ENCODE assay signal across 25 cellular contexts in genomic region chr12:3921142-3921520, GRCh38. TPM values are rescaled to one million over a fixed set of nuclear protein-coding genes. Genes with fewer than 3 reads are reported as not detected.
DNase-seq lines count a peak whose midpoint lies in the region; ATAC-seq, FAIRE-seq and TF ChIP-seq lines count a peak whose summit lies in the region.
"Had no signal": no experiment of that assay in that cellular context is flagged by ENCODE, and none has a peak within 500 bp of the region (broad histone marks: within the 10 kb centered on the region; RNA-seq: fewer than 3 reads in every experiment).

No MANE protein-coding gene starts in this region.

- no peak overlapping the region for H2BK12ac ChIP-seq in neuronal stem cell (ENCODE audit: low read length)
- H2BK12ac ChIP-seq in mesenchymal stem cell (ENCODE audit: low read length in 2 of 2): no peak overlapping the region

- peak overlapping the region in 1 of 3 experiments; percentile 31; a peak in 1 of 6 replicates for H3K4me3 ChIP-seq in HepG2 (replicated peaks in 1 of 3; ENCODE audit: insufficient read depth in 1 of 3, low read depth in 2 of 3, low read length in 3 of 3)
- H3K4me3 ChIP-seq in right lobe of liver: no peak overlapping the region
- no peak overlapping the region for H3K4me3 ChIP-seq in mesendoderm (ENCODE audit: low read length)
- H3K4me3 ChIP-seq in neuronal stem cell (ENCODE audit: low read length in 2 of 2): peak overlapping the region in 1 of 2 donors; percentile 22
- no peak overlapping the region for H3K4me3 ChIP-seq in mesenchymal stem cell (ENCODE audit: insufficient read depth in 1 of 2, low read depth in 1 of 2, low read length in 2 of 2)
- H3K4me3 ChIP-seq: BLaER1, GM12878, HAP-1 had no signal

- peak overlapping the region; percentile 50 for H3K4me2 ChIP-seq in HepG2 (ENCODE audit: low read depth, low read length)
- H3K4me2 ChIP-seq in mesendoderm (ENCODE audit: low read length): no peak overlapping the region
- no peak overlapping the region for H3K4me2 ChIP-seq in neuronal stem cell (ENCODE audit: insufficient read depth, low read length, poor library complexity, severe bottlenecking)
- H3K4me2 ChIP-seq in mesenchymal stem cell (ENCODE audit: low read length, poor library complexity, severe bottlenecking): no peak overlapping the region
- H3K4me2 ChIP-seq: BLaER1 had no signal

- TF ChIP-seq CTCF in HepG2 (CRISPR knock-in tag; IDR thresholded peaks at IDR 0.05) (no peak), right lobe of liver (IDR thresholded peaks at IDR 0.05) (no peak)

- H2BK5ac ChIP-seq in mesendoderm (ENCODE audit: low read length) (no peak overlapping the region), neuronal stem cell (ENCODE audit: low read length) (no peak overlapping the region), mesenchymal stem cell (ENCODE audit: low read depth, low read length, poor library complexity, severe bottlenecking) (no peak overlapping the region)

- peaks cover 1 to 40% of the 10 kb centered on the region in 2 experiments for H3K27me3 ChIP-seq in HepG2 (ENCODE audit: control insufficient read depth in 1 of 2, insufficient read depth in 2 of 2, low read length in 2 of 2)
- H3K27me3 ChIP-seq in right lobe of liver: peaks cover 0 to 9% of the 10 kb centered on the region in 2 donors
- no peaks in the 10 kb centered on the region for H3K27me3 ChIP-seq in mesendoderm (ENCODE audit: insufficient read depth, low read length, poor library complexity)
- H3K27me3 ChIP-seq in neuronal stem cell (ENCODE audit: control insufficient read depth in 3 of 3, insufficient read depth in 3 of 3, low read depth in 1 of 3, low read length in 3 of 3): peaks cover 0 to 3% (median 0%) of the 10 kb centered on the region in 3 experiments
- H3K27me3 ChIP-seq in mesenchymal stem cell (ENCODE audit: control insufficient read depth in 1 of 2, insufficient read depth in 1 of 2, low read length in 2 of 2): peaks cover 7 to 67% of the 10 kb centered on the region in 2 experiments
- H3K27me3 ChIP-seq: BLaER1 had no signal

- H2AFZ ChIP-seq in HepG2 (ENCODE audit: low read length) (no peak overlapping the region), neuronal stem cell (ENCODE audit: low read length) (peak overlapping the region; percentile 7), mesenchymal stem cell (ENCODE audit: low read depth, low read length) (no peak overlapping the region)

- H3K9ac ChIP-seq in HepG2 (ENCODE audit: insufficient read depth, low read depth, low read length) (no peak overlapping the region), mesendoderm (ENCODE audit: low read length) (no peak overlapping the region), neuronal stem cell (ENCODE audit: low read depth, low read length, poor library complexity) (no peak overlapping the region), mesenchymal stem cell (ENCODE audit: low read length) (no peak overlapping the region)
- H3K9ac ChIP-seq: BLaER1 had no signal

- FAIRE-seq in HepG2 (lab: Jason Lieb, UNC): no peak
- FAIRE-seq: A204.1, D721Med, GM12878, H54 had no signal

- H3K4me1 ChIP-seq in HepG2 (ENCODE audit: insufficient read depth, low read length): peaks cover 34% of the 10 kb centered on the region
- H3K4me1 ChIP-seq in right lobe of liver: no peaks in the 10 kb centered on the region
- H3K4me1 ChIP-seq in mesendoderm (ENCODE audit: control insufficient read depth, low read depth, low read length): peaks cover 8% of the 10 kb centered on the region
- peaks cover 3 to 38% of the 10 kb centered on the region in 2 donors for H3K4me1 ChIP-seq in neuronal stem cell (ENCODE audit: control insufficient read depth in 2 of 2, insufficient read depth in 1 of 2, low read depth in 1 of 2, low read length in 2 of 2)
- no peaks in the 10 kb centered on the region for H3K4me1 ChIP-seq in mesenchymal stem cell (ENCODE audit: control insufficient read depth, insufficient read depth, low read depth, low read length)
- H3K4me1 ChIP-seq: BLaER1, HAP-1 had no signal

- H4K5ac ChIP-seq in mesendoderm (ENCODE audit: low read length): no peak overlapping the region

- no TSS peak for BruUV-seq in HepG2 (replicated peaks; lab: Mats Ljungman, UMichigan)

- TF ChIP-seq RAD21 in HepG2 (CRISPR knock-in tag; IDR thresholded peaks at IDR 0.05): no peak

- TF ChIP-seq POLR2A in HepG2 (IDR thresholded peaks at IDR 0.05; ENCODE audit: insufficient read depth in 1 of 2, low read depth in 2 of 2, low read length in 2 of 2) (no peak), right lobe of liver (IDR thresholded peaks at IDR 0.05) (no peak)

- TF ChIP-seq EP300 in HepG2 (IDR thresholded peaks at IDR 0.05; ENCODE audit: low read depth in 2 of 2, low read length in 2 of 2): no peak
- no peak for TF ChIP-seq EP300 in HepG2 (CRISPR knock-in tag; IDR thresholded peaks at IDR 0.05; ENCODE audit: borderline replicate concordance)

- CTCF ChIA-PET in HepG2 (lab: Yijun Ruan, JAX; ENCODE audit: low intra/inter-chr PET ratio, low total read pairs): no interaction called here

- H4K91ac ChIP-seq in neuronal stem cell (ENCODE audit: low read depth, low read length, poor library complexity) (no peak overlapping the region), mesenchymal stem cell (ENCODE audit: low read length) (no peak overlapping the region)

- H2AK5ac ChIP-seq in mesendoderm (ENCODE audit: low read length) (no peak overlapping the region), neuronal stem cell (ENCODE audit: low read depth, low read length) (no peak overlapping the region), mesenchymal stem cell (ENCODE audit: low read length, severe bottlenecking) (no peak overlapping the region)

- intact Hi-C loops in HepG2 (cut with micrococcal nuclease; ENCODE audit: unreplicated experiment) (no loop called here), right lobe of liver (cut with DNase I) (no loop called here)

- H3K18ac ChIP-seq in mesendoderm (ENCODE audit: low read length) (no peak overlapping the region), neuronal stem cell (ENCODE audit: low read length) (no peak overlapping the region), mesenchymal stem cell (ENCODE audit: low read depth in 1 of 2, low read length in 2 of 2) (no peak overlapping the region)

- no peak overlapping the region for H2BK120ac ChIP-seq in mesendoderm (ENCODE audit: low read depth, low read length)
- H2BK120ac ChIP-seq in neuronal stem cell (ENCODE audit: low read depth, low read length): no peak overlapping the region
- H2BK120ac ChIP-seq in mesenchymal stem cell (ENCODE audit: low read depth, low read length): no peak overlapping the region

- H2BK15ac ChIP-seq in mesendoderm (replicated peaks; ENCODE audit: low read depth): no peak overlapping the region
- H2BK15ac ChIP-seq in neuronal stem cell (ENCODE audit: low read length): peak overlapping the region; percentile 12
- no peak overlapping the region for H2BK15ac ChIP-seq in mesenchymal stem cell (ENCODE audit: low read depth, poor library complexity, severe bottlenecking)

- H3K36me3 ChIP-seq in HepG2 (replicated peaks in 1 of 2; ENCODE audit: control insufficient read depth in 1 of 2, insufficient read depth in 2 of 2, low read length in 2 of 2): no peaks in the 10 kb centered on the region
- no peaks in the 10 kb centered on the region for H3K36me3 ChIP-seq in right lobe of liver
- no peaks in the 10 kb centered on the region for H3K36me3 ChIP-seq in mesendoderm (ENCODE audit: control insufficient read depth, insufficient read depth, low read length)
- no peaks in the 10 kb centered on the region for H3K36me3 ChIP-seq in neuronal stem cell (replicated peaks in 1 of 2; ENCODE audit: control insufficient read depth in 2 of 2, insufficient read depth in 2 of 2, low read length in 2 of 2)
- H3K36me3 ChIP-seq in mesenchymal stem cell (ENCODE audit: control insufficient read depth in 1 of 2, insufficient read depth in 2 of 2, low read depth in 1 of 2, low read length in 2 of 2): no peaks in the 10 kb centered on the region
- H3K36me3 ChIP-seq: BLaER1, HAP-1 had no signal

- WGBS in HepG2 (ENCODE audit: low lambda C conversion rate): 25% methylated on average over 9 of the region's 9 CpGs
- 81% methylated on average over 9 of the region's 9 CpGs for WGBS in right lobe of liver (ENCODE audit: insufficient coverage, low coverage, low lambda C conversion rate, missing lambda C conversion rate)
- WGBS in mesendoderm (ENCODE audit: extremely low coverage, insufficient coverage, low lambda C conversion rate): no CpG with 5 or more reads among the region's 9 CpGs
- WGBS in neuronal stem cell (ENCODE audit: extremely low coverage in 2 of 2, insufficient read length in 2 of 2, insufficient replicate concordance in 1 of 2), 2 donors: no CpG with 5 or more reads among the region's 9 CpGs
- 73% methylated on average over 9 of the region's 9 CpGs for WGBS in mesenchymal stem cell

- H3K14ac ChIP-seq in neuronal stem cell (ENCODE audit: low read length) (no peak overlapping the region), mesenchymal stem cell (ENCODE audit: low read length in 2 of 2) (no peak overlapping the region)

- H3K4ac ChIP-seq in mesendoderm (ENCODE audit: low read depth, low read length) (peak overlapping the region; percentile 22), neuronal stem cell (ENCODE audit: low read length) (no peak overlapping the region), mesenchymal stem cell (ENCODE audit: low read depth in 1 of 2, low read length in 2 of 2) (no peak overlapping the region)

- H3K27ac ChIP-seq in HepG2 (ENCODE audit: extremely low read length, insufficient read depth, low read length) (no peak overlapping the region), right lobe of liver (no peak overlapping the region), mesendoderm (ENCODE audit: low read depth, low read length) (no peak overlapping the region), neuronal stem cell (replicated peaks; ENCODE audit: low read length) (no peak overlapping the region), mesenchymal stem cell (ENCODE audit: low read length, poor library complexity, severe bottlenecking) (no peak overlapping the region)
- H3K27ac ChIP-seq: 22Rv1, BLaER1, C4-2B had no signal

- H3K9me3 ChIP-seq in HepG2 (ENCODE audit: low read length) (no peaks in the 10 kb centered on the region), right lobe of liver (no peaks in the 10 kb centered on the region), neuronal stem cell (replicated peaks in 1 of 2; ENCODE audit: control insufficient read depth in 2 of 2, insufficient read depth in 1 of 2, low read depth in 1 of 2, low read length in 2 of 2) (peaks cover 0 to 7% of the 10 kb centered on the region in 2 donors), mesenchymal stem cell (ENCODE audit: control insufficient read depth, low read length) (no peaks in the 10 kb centered on the region)
- H3K9me3 ChIP-seq: BLaER1, Caco-2, HAP-1 had no signal

- H3K79me2 ChIP-seq in HepG2 (ENCODE audit: insufficient read depth, low read length) (no peaks in the 10 kb centered on the region), mesendoderm (ENCODE audit: control insufficient read depth, insufficient read depth, low read length) (no peaks in the 10 kb centered on the region)

- H3K23ac ChIP-seq in mesendoderm (ENCODE audit: low read length) (no peak overlapping the region), neuronal stem cell (ENCODE audit: low read depth, low read length, poor library complexity) (no peak overlapping the region), mesenchymal stem cell (ENCODE audit: low read length in 2 of 2) (no peak overlapping the region)

- H3K56ac ChIP-seq in mesendoderm (ENCODE audit: low read length): peak overlapping the region; percentile 50

- H4K8ac ChIP-seq in mesendoderm (ENCODE audit: low read depth, low read length): no peak overlapping the region
- no peak overlapping the region for H4K8ac ChIP-seq in neuronal stem cell (ENCODE audit: low read depth, low read length)
- H4K8ac ChIP-seq in mesenchymal stem cell (ENCODE audit: low read length): no peak overlapping the region

- DNase-seq in HepG2 (ENCODE audit: low spot score): no peak
- no peak for DNase-seq in right lobe of liver
- DNase-seq in mesendoderm: no peak
- DNase-seq in neuronal stem cell (ENCODE audit: low spot score): no peak
- DNase-seq in MV-4-11 (lab: John Stamatoyannopoulos, UW): no peak
- DNase-seq in SKM-1 treated with dmso at 0.1 percent for 144 hours (lab: John Stamatoyannopoulos, UW; ENCODE audit: unreplicated experiment): no peak
- no peak for DNase-seq in mesenchymal stem cell
- DNase-seq in midbrain (lab: John Stamatoyannopoulos, UW): no peak
- DNase-seq: Caco-2; CD4-positive, CD25-positive, alpha-beta regulatory T cell; CD8-positive, alpha-beta T cell; DMS 273 treated with DMSO at 0.1 percent for 48 hours; DMS79; EL; GDM1; GOT3; HFFc6 had no signal

- ATAC-seq in HepG2 (peak; percentile 38; the same call in 2 of the 3 replicates), right lobe of liver (no peak)
- ATAC-seq: CD8-positive, alpha-beta T cell; GM12878 had no signal

- no peaks in the 10 kb centered on the region for H4K20me1 ChIP-seq in HepG2 (ENCODE audit: insufficient read depth, low read length)
- H4K20me1 ChIP-seq: BLaER1 had no signal

- POLR2A ChIA-PET in HepG2 (lab: Yijun Ruan, JAX): no interaction called here

- H3K79me1 ChIP-seq in mesendoderm (ENCODE audit: low read length) (no peaks in the 10 kb centered on the region), neuronal stem cell (ENCODE audit: low read depth, low read length) (no peaks in the 10 kb centered on the region), mesenchymal stem cell (replicated peaks; ENCODE audit: low read length, poor library complexity, severe bottlenecking) (no peaks in the 10 kb centered on the region)

- in situ Hi-C loops in HepG2 (cut with HindIII; ENCODE audit: extremely low pct_ligation_motif_present, low pct_unique_long_range_greater_than_20kb): no loop called here

RNA-seq across cellular contexts. Expression of gene PARP11, which starts 47.9 kb away (rescaled TPM):
- total RNA-seq in HepG2 (2016; rRNA removed; fragmentation: Illumina TruSeq; extraction: Trizol): 7.6 and 11.5 TPM in 2 replicates
- total RNA-seq in HepG2 (2016; cell fraction: cytosol; rRNA removed; fragmentation: Illumina TruSeq; extraction: Trizol; ENCODE audit: low read depth): 6.5 and 6.9 TPM in 2 replicates
- 7.2 and 11.1 TPM in 2 replicates for total RNA-seq in HepG2 (2016; cell fraction: insoluble cytoplasmic fraction; rRNA removed; fragmentation: Illumina TruSeq; extraction: Trizol)
- 6.3 and 8.2 TPM in 2 replicates for total RNA-seq in HepG2 (2016; cell fraction: membrane; rRNA removed; fragmentation: Illumina TruSeq; extraction: Trizol)
- 10.1 and 10.5 TPM in 2 replicates for total RNA-seq in HepG2 (2016; cell fraction: nucleus; rRNA removed; fragmentation: Illumina TruSeq; extraction: Trizol)
- polyA plus RNA-seq in HepG2 (2011; rRNA removed): 4.0 and 4.2 TPM in 2 replicates
- polyA plus RNA-seq in HepG2 (2011; cell fraction: cytosol; rRNA removed): 2.2 and 3.4 TPM in 2 replicates
- polyA plus RNA-seq in HepG2 (2011; cell fraction: nucleus; rRNA removed): 2.5 and 2.9 TPM in 2 replicates
- polyA plus RNA-seq in HepG2 (2012): 3.1 and 4.5 TPM in 2 replicates
- 1.3 and 2.1 TPM in 2 replicates for polyA plus RNA-seq in HepG2 (2016; cell fraction: cytosol; fragmentation: Illumina TruSeq; extraction: Trizol; ENCODE audit: low read depth)
- 6.2 and 7.9 TPM in 2 replicates for polyA plus RNA-seq in HepG2 (2016; cell fraction: insoluble cytoplasmic fraction; fragmentation: Illumina TruSeq; extraction: Trizol; ENCODE audit: low read depth)
- 2.5 and 2.9 TPM in 2 replicates for polyA plus RNA-seq in HepG2 (2016; cell fraction: membrane; fragmentation: Illumina TruSeq; extraction: Trizol; ENCODE audit: low read depth)
- polyA plus RNA-seq in HepG2 (2016; cell fraction: nucleus; fragmentation: Illumina TruSeq; extraction: Trizol; ENCODE audit: insufficient read depth, low read depth): 4.5 and 5.9 TPM in 2 replicates
- polyA minus RNA-seq in HepG2 (2011; rRNA and poly(A)+ RNA removed; ENCODE audit: low replicate concordance): 4.3 TPM in 1 of 2 replicates, not detected in the other
- polyA minus RNA-seq in HepG2 (2011; cell fraction: cytosol; rRNA and poly(A)+ RNA removed): 2.3 and 5.7 TPM in 2 replicates
- polyA minus RNA-seq in HepG2 (2011; cell fraction: nucleus; rRNA and poly(A)+ RNA removed): 13.3 and 18.6 TPM in 2 replicates
- total RNA-seq in right lobe of liver: 1 to 10 TPM; 2.9 to 7.5 (median 4.9) TPM
- polyA plus RNA-seq in mesendoderm (2013, experiment 1 of 2): 7.2 TPM
- polyA plus RNA-seq in mesendoderm (2013, experiment 2 of 2): 8.6 TPM
- polyA plus RNA-seq in neuronal stem cell (2013, experiment 1 of 2): 14.8 TPM
- 15.5 TPM for polyA plus RNA-seq in neuronal stem cell (2013, experiment 2 of 2)
- polyA plus RNA-seq in mesenchymal stem cell (2013, experiment 1 of 2): 6.5 TPM
- polyA plus RNA-seq in mesenchymal stem cell (2013, experiment 2 of 2): 5.6 TPM
